ENCODE assay signal across 8 cellular contexts in genomic region chr4:138090145-138090917, GRCh38.
DNase-seq lines count a peak whose midpoint lies in the region; ATAC-seq and TF ChIP-seq lines count a peak whose summit lies in the region.

No MANE protein-coding gene starts in this region.

- in situ Hi-C loops in GM13977 (cut with MboI; ENCODE audit: low pct_unique_long_range_greater_than_20kb, low sequenced_read_pairs, unreplicated experiment), result no loop called here

- H3K4me1 ChIP-seq in BE2C (no peaks in the 10 kb centered on the region; the same call in 1 of the 2 replicates), muscle layer of duodenum (ENCODE audit: control insufficient read depth in 1 of 2, insufficient read depth in 2 of 2, low read length in 2 of 2) (no peaks in the 10 kb centered on the region), uterus (no peaks in the 10 kb centered on the region)

- peak; percentile 76 for TF ChIP-seq CTCF in BE2C (IDR thresholded peaks at IDR 0.05; ENCODE audit: low read depth, low read length)
- TF ChIP-seq CTCF in GM13977 (IDR thresholded peaks at IDR 0.05; ENCODE audit: extremely low read depth, insufficient read depth, missing control alignments), result peak; percentile 69
- peak; percentile 71 for TF ChIP-seq CTCF in epithelial cell of esophagus (IDR thresholded peaks at IDR 0.05; ENCODE audit: insufficient read depth, low read depth, low read length, missing control alignments)
- peak; percentile 69 to 85 (median 76) for TF ChIP-seq CTCF in uterus (IDR thresholded peaks at IDR 0.05)

- H3K9me3 ChIP-seq in BE2C (no peaks in the 10 kb centered on the region), SK-N-MC (ENCODE audit: low read depth, low read length) (no peaks in the 10 kb centered on the region), muscle layer of duodenum (ENCODE audit: control insufficient read depth in 1 of 2, low read length in 2 of 2) (no peaks in the 10 kb centered on the region), uterus (no peaks in the 10 kb centered on the region)

- peak overlapping the region; percentile 50 for H3K9ac ChIP-seq in SK-N-MC (ENCODE audit: insufficient read length)

- ATAC-seq in HG02763 (IDR thresholded peaks at IDR 0.05; ENCODE audit: unreplicated experiment), result peak; percentile 82

- TF ChIP-seq POLR2A in uterus (IDR thresholded peaks at IDR 0.05), result no peak

- H3K27me3 ChIP-seq in BE2C, result no peaks in the 10 kb centered on the region
- no peaks in the 10 kb centered on the region for H3K27me3 ChIP-seq in muscle layer of duodenum (ENCODE audit: low read depth, low read length)
- no peaks in the 10 kb centered on the region for H3K27me3 ChIP-seq in uterus

- no peaks in the 10 kb centered on the region for H3K36me3 ChIP-seq in BE2C
- no peaks in the 10 kb centered on the region for H3K36me3 ChIP-seq in SK-N-MC (ENCODE audit: insufficient read depth, low read length)
- H3K36me3 ChIP-seq in muscle layer of duodenum (ENCODE audit: control insufficient read depth in 1 of 2, insufficient read depth in 2 of 2, low read length in 2 of 2), result no peaks in the 10 kb centered on the region
- H3K36me3 ChIP-seq in uterus, result no peaks in the 10 kb centered on the region

- H3K27ac ChIP-seq in SK-N-MC, result no peak overlapping the region
- H3K27ac ChIP-seq in muscle layer of duodenum (ENCODE audit: low read length), result no peak overlapping the region
- no peak overlapping the region for H3K27ac ChIP-seq in uterus

- H3K4me3 ChIP-seq in BE2C (ENCODE audit: low read depth, low read length) (peak overlapping the region; percentile 63), SK-N-MC (peak overlapping the region; percentile 71), epithelial cell of esophagus (ENCODE audit: low read length) (peak overlapping the region; percentile 19), muscle layer of duodenum (ENCODE audit: low read depth in 1 of 2, low read length in 2 of 2) (peak overlapping the region; percentile 5 to 42), uterus (peak overlapping the region in 1 of 2 donors; percentile 10)

- peak; percentile 58 for DNase-seq in BE2C
- DNase-seq in GM13977 (ENCODE audit: low spot score), result peak; percentile 81
- DNase-seq in NCI-H1092 treated with DMSO at 0.1 percent for 48 hours (lab: John Stamatoyannopoulos, UW), result peak; percentile 84
- peak; percentile 77 for DNase-seq in SK-N-MC (ENCODE audit: low read depth, low spot score)
- DNase-seq in epithelial cell of esophagus (ENCODE audit: low read depth), result peak; percentile 78
- peak; percentile 42 to 59 for DNase-seq in uterus

- intact Hi-C loops in uterus (cut with DNase I; ENCODE audit: low total_unique reads), result no loop called here
